In genomic region chr17:43211123-43211479, GRCh38 we compare ENCODE assay signal across 8 cellular contexts. TPM values are rescaled to one million over a fixed set of nuclear protein-coding genes. Genes with fewer than 3 reads are reported as not detected.
DNase-seq lines count a peak whose midpoint lies in the region; ATAC-seq and TF ChIP-seq lines count a peak whose summit lies in the region.

No MANE protein-coding gene starts in this region.

- TF ChIP-seq RAD21 in SK-N-SH (IDR thresholded peaks at IDR 0.05; ENCODE audit: low read length), result no peak

- peaks cover 14% of the 10 kb centered on the region for H3K36me3 Mint-ChIP-seq in activated naive CD4-positive, alpha-beta T cell treated with anti-CD3 and anti-CD28 coated beads for 36 hours (ENCODE audit: low read depth)

- H3K27me3 Mint-ChIP-seq in activated naive CD4-positive, alpha-beta T cell treated with anti-CD3 and anti-CD28 coated beads for 36 hours (ENCODE audit: low read depth), result no peaks in the 10 kb centered on the region

- H3K4me2 ChIP-seq in SK-N-SH, result no peak overlapping the region

- TF ChIP-seq CTCF in astrocyte of the cerebellum (IDR thresholded peaks at IDR 0.05; ENCODE audit: low read depth, low read length, missing control alignments), result no peak
- TF ChIP-seq CTCF in left lung (IDR thresholded peaks at IDR 0.05), result no peak
- no peak for TF ChIP-seq CTCF in tibial nerve (IDR thresholded peaks at IDR 0.05)
- no peak for TF ChIP-seq CTCF in SK-N-SH (IDR thresholded peaks at IDR 0.05)

- no peaks in the 10 kb centered on the region for H3K9me2 ChIP-seq in SK-N-SH

- no peak for ATAC-seq in left lung

- H3K36me3 ChIP-seq in left lung, result peaks cover 4 to 71% of the 10 kb centered on the region in 2 donors
- H3K36me3 ChIP-seq in tibial nerve, result peaks cover 0 to 62% (median 0%) of the 10 kb centered on the region in 3 donors
- H3K36me3 ChIP-seq in SK-N-SH (replicated peaks in 1 of 2; ENCODE audit: control insufficient read depth in 1 of 2, insufficient read depth in 2 of 2, low read length in 1 of 2), result peaks cover 23 to 37% of the 10 kb centered on the region in 2 experiments

- no peak for TF ChIP-seq EP300 in tibial nerve (IDR thresholded peaks at IDR 0.05)
- no peak for TF ChIP-seq EP300 in SK-N-SH (IDR thresholded peaks at IDR 0.05; ENCODE audit: borderline replicate concordance in 1 of 2, low read depth in 1 of 2, low read length in 1 of 2)

- H3K9ac ChIP-seq in SK-N-SH, result no peak overlapping the region

- peaks cover 23% of the 10 kb centered on the region for H3K4me1 Mint-ChIP-seq in activated naive CD4-positive, alpha-beta T cell treated with anti-CD3 and anti-CD28 coated beads for 36 hours (ENCODE audit: low read depth)

- peak overlapping the region; percentile 90 for H3K27ac Mint-ChIP-seq in activated naive CD4-positive, alpha-beta T cell treated with anti-CD3 and anti-CD28 coated beads for 36 hours

- no peaks in the 10 kb centered on the region for H4K20me1 ChIP-seq in SK-N-SH (ENCODE audit: insufficient read depth)

- H3K27ac ChIP-seq in left lung (peak overlapping the region; percentile 87), tibial nerve (peak overlapping the region; percentile 29 to 84 (median 81)), SK-N-SH (ENCODE audit: low read depth in 2 of 2, low read length in 1 of 2) (no peak overlapping the region)

- CTCF ChIA-PET in activated naive CD4-positive, alpha-beta T cell treated with anti-CD3 and anti-CD28 coated beads for 36 hours (lab: Charles Lee), result interaction anchor here (0.5 to 1.0 kb wide), 3 partner anchors 12 to 112 kb away, joined by 3 to 7 read pairs (median 5); no protein-coding TSS in a partner anchor
- CTCF ChIA-PET in SK-N-SH (lab: Yijun Ruan, JAX), result interaction anchor here (2.0 kb wide), 1 partner anchor 10 kb away, joined by 6 read pairs; no protein-coding TSS in a partner anchor

- no peaks in the 10 kb centered on the region for H3K9me3 Mint-ChIP-seq in activated naive CD4-positive, alpha-beta T cell treated with anti-CD3 and anti-CD28 coated beads for 36 hours

- no peak overlapping the region for H2AFZ ChIP-seq in SK-N-SH (ENCODE audit: low read depth)

- H3K27me3 ChIP-seq in left lung (no peaks in the 10 kb centered on the region), tibial nerve (no peaks in the 10 kb centered on the region), SK-N-SH (ENCODE audit: insufficient read depth) (no peaks in the 10 kb centered on the region)

- TF ChIP-seq POLR2A in tibial nerve (IDR thresholded peaks at IDR 0.05), result no peak

- H3K79me2 ChIP-seq in SK-N-SH (ENCODE audit: insufficient read depth), result no peaks in the 10 kb centered on the region

- H3F3A ChIP-seq in SK-N-SH (replicated peaks; ENCODE audit: insufficient read depth), result peaks cover 9% of the 10 kb centered on the region

- H3K4me1 ChIP-seq in left lung (peaks cover 6 to 37% of the 10 kb centered on the region in 2 donors), tibial nerve (peaks cover 0 to 27% (median 11%) of the 10 kb centered on the region in 4 donors), SK-N-SH (ENCODE audit: control insufficient read depth in 1 of 2, insufficient read depth in 2 of 2, low read depth in 1 of 2, low read length in 1 of 2) (no peaks in the 10 kb centered on the region)

- in situ Hi-C loops in astrocyte of the cerebellum (cut with HindIII; ENCODE audit: low sequenced_read_pairs), result no loop called here

- POLR2A ChIA-PET in SK-N-SH (lab: Yijun Ruan, JAX), result interaction anchor here (1.1 kb wide), 1 partner anchor 39 kb away, joined by 3 read pairs; no protein-coding TSS in a partner anchor

- H3K9me3 ChIP-seq in left lung (no peaks in the 10 kb centered on the region), tibial nerve (no peaks in the 10 kb centered on the region), SK-N-SH (no peaks in the 10 kb centered on the region)

- 23 to 34% methylated on average over 2 of the region's 2 CpGs for WGBS in tibial nerve, 2 donors
- 66% methylated on average over 2 of the region's 2 CpGs for WGBS in SK-N-SH (ENCODE audit: low lambda C conversion rate)

- H3K4me3 ChIP-seq in astrocyte of the cerebellum (ENCODE audit: low read depth, low read length) (peak overlapping the region; percentile 58), left lung (peak overlapping the region; percentile 47 to 75), tibial nerve (peak overlapping the region; percentile 36 to 74 (median 62)), SK-N-SH (ENCODE audit: low read depth in 2 of 2, low read length in 1 of 2) (no peak overlapping the region)

- intact Hi-C loops in activated naive CD4-positive, alpha-beta T cell treated with anti-CD3 and anti-CD28 coated beads for 36 hours (cut with micrococcal nuclease), result loop anchor here (1.0 to 5.0 kb wide), 4 partner anchors 41 to 214 kb away; partner anchors contain the start of genes BRCA1 and RPL27
- intact Hi-C loops in left lung (cut with DNase I), result no loop called here

- DNase-seq in activated naive CD4-positive, alpha-beta T cell treated with anti-CD3 and anti-CD28 coated beads for 36 hours, result no peak
- DNase-seq in activated naive CD4-positive, alpha-beta T cell treated with anti-CD3 and anti-CD28 coated beads, Interleukin-2, amount 50 U/mL, for 16 hours, result no peak
- DNase-seq in astrocyte of the cerebellum (ENCODE audit: low read depth) (no peak), left lung (no peak), tibial nerve (ENCODE audit: low spot score in 2 of 2) (no peak), NCI-H748 (lab: John Stamatoyannopoulos, UW; ENCODE audit: unreplicated experiment) (no peak), SK-N-SH (no peak)
- DNase-seq in stimulated activated CD4-positive, alpha-beta T cell treated with anti-CD3 and anti-CD28 coated beads, Interleukin-2, amount 100 ng/mL, for 24 hours, result no peak

- peak overlapping the region; percentile 94 for H3K4me3 Mint-ChIP-seq in activated naive CD4-positive, alpha-beta T cell treated with anti-CD3 and anti-CD28 coated beads for 36 hours

TF ChIP-seq in SK-N-SH, 30 proteins besides CTCF, POLR2A, EP300 and RAD21:
- TF ChIP-seq TCF12 (IDR thresholded peaks at IDR 0.05) (no peak), MEF2A (IDR thresholded peaks at IDR 0.05; ENCODE audit: borderline replicate concordance, low read depth) (no peak), RXRA (IDR thresholded peaks at IDR 0.05; ENCODE audit: borderline replicate concordance, low read depth) (no peak), FOXJ3 (CRISPR knock-in tag; IDR thresholded peaks at IDR 0.05) (no peak), NRF1 (IDR thresholded peaks at IDR 0.05; ENCODE audit: low read depth, low read length) (no peak)
- TF ChIP-seq, protein P1, sequence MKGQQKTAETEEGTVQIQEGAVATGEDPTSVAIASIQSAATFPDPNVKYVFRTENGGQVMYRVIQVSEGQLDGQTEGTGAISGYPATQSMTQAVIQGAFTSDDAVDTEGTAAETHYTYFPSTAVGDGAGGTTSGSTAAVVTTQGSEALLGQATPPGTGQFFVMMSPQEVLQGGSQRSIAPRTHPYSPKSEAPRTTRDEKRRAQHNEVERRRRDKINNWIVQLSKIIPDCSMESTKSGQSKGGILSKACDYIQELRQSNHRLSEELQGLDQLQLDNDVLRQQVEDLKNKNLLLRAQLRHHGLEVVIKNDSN (IDR thresholded peaks at IDR 0.05; ENCODE audit: borderline replicate concordance, low read depth), result no peak

RNA-seq across cellular contexts. Expression of gene TMEM106A, which starts 0.6 kb away (rescaled TPM):
- total RNA-seq in activated naive CD4-positive, alpha-beta T cell treated with anti-CD3 and anti-CD28 coated beads for 36 hours, result 1 to 10 TPM; 5.8 to 7.1 TPM
- total RNA-seq in left lung, result 10 to 100 TPM; 14.4 to 26.8 TPM
- total RNA-seq in tibial nerve, result 10 to 100 TPM in 3 of 4 donors, 1 to 10 TPM in 1; 5.1 to 28.5 (median 11.9) TPM
- 0.03 and 0.12 TPM in 2 replicates for polyA plus RNA-seq in SK-N-SH (2012; rRNA removed)
- 0.01 TPM in 1 of 2 replicates, not detected in the other for polyA plus RNA-seq in SK-N-SH (2012; cell fraction: cytosol; rRNA removed)
- 0.32 and 0.42 TPM in 2 replicates for polyA plus RNA-seq in SK-N-SH (2012; cell fraction: nucleus; rRNA removed)

RNA-seq across cellular contexts. Expression of gene CCDC200, which starts 17.3 kb away (rescaled TPM):
- not detected for total RNA-seq in activated naive CD4-positive, alpha-beta T cell treated with anti-CD3 and anti-CD28 coated beads for 36 hours
- under 1 TPM in 1 of 2 donors, not detected in 1; 0.37 TPM for total RNA-seq in left lung
- not detected for total RNA-seq in tibial nerve
- not detected in 2 replicates for polyA plus RNA-seq in SK-N-SH (2012; rRNA removed)
- polyA plus RNA-seq in SK-N-SH (2012; cell fraction: cytosol; rRNA removed), result 0.07 TPM in 1 of 2 replicates, not detected in the other
- 0.14 and 0.15 TPM in 2 replicates for polyA plus RNA-seq in SK-N-SH (2012; cell fraction: nucleus; rRNA removed)

RNA-seq across cellular contexts. Expression of gene RNU2-1, which starts 22.7 kb away (rescaled TPM):
- total RNA-seq in activated naive CD4-positive, alpha-beta T cell treated with anti-CD3 and anti-CD28 coated beads for 36 hours, result 1,000 to 10,000 TPM; 6,253 to 7,820 TPM
- 1,000 to 10,000 TPM; 5,610 to 6,821 TPM for total RNA-seq in left lung
- not detected for total RNA-seq in tibial nerve
- not detected in 2 replicates for polyA plus RNA-seq in SK-N-SH (2012; rRNA removed)
- polyA plus RNA-seq in SK-N-SH (2012; cell fraction: cytosol; rRNA removed), result not detected in 2 replicates
- polyA plus RNA-seq in SK-N-SH (2012; cell fraction: nucleus; rRNA removed), result not detected in 2 replicates

RNA-seq across cellular contexts. Expression of gene NBR1, which starts 40.1 kb away (rescaled TPM):
- total RNA-seq in activated naive CD4-positive, alpha-beta T cell treated with anti-CD3 and anti-CD28 coated beads for 36 hours, result 10 to 100 TPM; 62.1 to 66.8 TPM
- total RNA-seq in left lung (10 to 100 TPM; 62.4 to 78.2 TPM), tibial nerve (10 to 100 TPM; 61.7 to 80.0 (median 73.5) TPM)
- polyA plus RNA-seq in SK-N-SH (2012; rRNA removed), result 41.4 and 62.5 TPM in 2 replicates
- 45.4 and 53.2 TPM in 2 replicates for polyA plus RNA-seq in SK-N-SH (2012; cell fraction: cytosol; rRNA removed)
- 21.3 and 40.4 TPM in 2 replicates for polyA plus RNA-seq in SK-N-SH (2012; cell fraction: nucleus; rRNA removed)

Comparison
In these comparisons a context has a peak if more than half of its experiments do, and no peak if none do; other contexts are left out.
1. H3K4me3 ChIP-seq: peak in astrocyte of the cerebellum (single experiment), left lung (2 of 2) and tibial nerve (4 of 4); none in SK-N-SH (0 of 2).
2. H3K27ac ChIP-seq: peak in left lung (2 of 2) and tibial nerve (4 of 4); none in SK-N-SH (0 of 2).
3. RNA of gene RNU2-1, which starts 22.7 kb away (total RNA-seq): 6,253 to 7,820 TPM in activated naive CD4-positive, alpha-beta T cell treated with anti-CD3 and anti-CD28 coated beads for 36 hours and 5,610 to 6,821 TPM in left lung; not detected in tibial nerve; every median in the first group is over 1,000 times any median in the second.